In the genomic region with DNA sequence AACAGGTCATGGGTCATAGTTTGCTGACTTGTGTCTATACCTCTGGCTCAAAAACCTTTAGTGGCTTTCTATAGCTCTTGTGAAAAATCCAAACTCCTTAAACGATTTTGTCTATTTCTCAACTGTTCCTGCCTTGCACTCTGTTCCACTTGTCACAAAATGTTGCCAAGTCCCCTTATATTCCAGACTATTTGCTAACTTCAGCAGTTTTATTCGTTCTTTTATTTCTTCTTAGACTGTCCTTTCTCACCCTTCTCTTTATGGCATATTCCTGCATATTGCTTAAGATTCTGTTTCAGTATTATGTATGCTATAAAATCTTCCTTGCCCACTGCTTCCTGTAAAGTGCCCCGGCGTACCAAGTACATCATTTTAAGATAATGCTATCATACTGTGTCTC, we compare ENCODE assay signal across 23 cellular contexts.
"Had no signal": no experiment of that assay in that cellular context is flagged by ENCODE, and none has a peak within 500 bp of the region (broad histone marks: within the 10 kb centered on the region; RNA-seq: fewer than 3 reads in every experiment).

No MANE protein-coding gene starts in this region.

- H3K4me2 ChIP-seq: SK-N-SH had no signal

- H3K4me1 ChIP-seq: SJSA1 had no signal

- H3K9ac ChIP-seq: SK-N-SH had no signal

- H3K9me3 Mint-ChIP-seq: IgD-negative memory B cell had no signal

- H3K27ac Mint-ChIP-seq: IgD-negative memory B cell, T-cell had no signal

- H3K9me2 ChIP-seq: SK-N-SH had no signal

- H3K27ac ChIP-seq: HL-60, SJSA1 had no signal

- H3K9me3 ChIP-seq: MG63, SK-N-SH had no signal

- DNase-seq: KBM-7, MG63, NCI-H1092, NCI-H1105 treated with DMSO at 0.1 percent for 48 hours, NCI-H1417 treated with DMSO at 0.1 percent for 48 hours, NCI-H146, NCI-H1694 treated with DMSO at 0.1 percent for 48 hours, NCI-H1930, NCI-H2081, NCI-H2107, NCI-H2227 treated with DMSO at 0.1 percent for 48 hours, NCI-H524 treated with DMSO at 0.1 percent for 48 hours, NCI-H69, NCI-H774, Right ventricle myocardium superior, RPMI8226, SIG-M5, SK-N-SH, SW 1271, T-cell had no signal

- ATAC-seq: T-cell had no signal

- H3K4me3 Mint-ChIP-seq: IgD-negative memory B cell, T-cell had no signal

- H3K36me3 ChIP-seq: MG63, SJSA1 had no signal

- H3K27me3 Mint-ChIP-seq: IgD-negative memory B cell, T-cell had no signal

- H3K4me3 ChIP-seq: MG63, SJSA1 had no signal

- H3K4me1 Mint-ChIP-seq: IgD-negative memory B cell, T-cell had no signal

- H3K27me3 ChIP-seq: MG63 had no signal
